In the genomic region with DNA sequence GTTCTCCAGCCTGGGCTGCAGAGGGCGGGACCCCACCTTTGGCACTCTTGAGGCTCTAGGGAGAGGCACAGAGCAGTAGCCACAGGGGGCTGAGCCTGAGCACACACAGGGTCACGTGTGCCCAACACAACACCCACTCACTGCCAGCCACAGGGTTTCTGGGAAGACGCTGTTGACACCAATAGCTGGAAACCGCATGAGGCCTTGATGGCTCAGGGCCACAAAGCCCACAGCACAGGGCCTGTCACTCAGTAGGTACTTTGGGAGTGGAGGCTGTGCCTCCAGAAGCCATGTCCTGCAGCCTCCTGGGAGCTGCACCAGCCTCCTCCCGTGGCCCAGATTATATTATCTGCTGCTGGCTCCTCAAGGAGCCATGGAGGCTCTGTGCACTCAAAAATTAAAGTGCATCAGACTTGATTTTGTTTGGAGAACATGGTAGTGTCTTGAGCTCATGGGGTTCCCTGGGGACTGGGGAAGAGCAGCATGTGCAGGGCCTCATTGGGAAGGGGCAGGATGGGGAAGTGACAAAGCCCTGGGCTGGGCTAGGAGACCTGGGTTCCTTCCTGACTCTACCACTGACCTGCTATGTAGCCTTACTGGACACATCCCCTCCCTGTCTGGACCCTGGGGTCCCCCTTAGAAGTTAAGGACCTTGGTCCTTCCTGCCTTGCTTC, we compare ENCODE assay signal across 2 cellular contexts.
TF ChIP-seq lines count a peak whose summit lies in the region.

No MANE protein-coding gene starts in this region.

TF ChIP-seq in HEK293, 187 proteins besides CTCF, POLR2A, EP300 and RAD21 (continued from another document and continues in another):
- TF ChIP-seq, protein P1, sequence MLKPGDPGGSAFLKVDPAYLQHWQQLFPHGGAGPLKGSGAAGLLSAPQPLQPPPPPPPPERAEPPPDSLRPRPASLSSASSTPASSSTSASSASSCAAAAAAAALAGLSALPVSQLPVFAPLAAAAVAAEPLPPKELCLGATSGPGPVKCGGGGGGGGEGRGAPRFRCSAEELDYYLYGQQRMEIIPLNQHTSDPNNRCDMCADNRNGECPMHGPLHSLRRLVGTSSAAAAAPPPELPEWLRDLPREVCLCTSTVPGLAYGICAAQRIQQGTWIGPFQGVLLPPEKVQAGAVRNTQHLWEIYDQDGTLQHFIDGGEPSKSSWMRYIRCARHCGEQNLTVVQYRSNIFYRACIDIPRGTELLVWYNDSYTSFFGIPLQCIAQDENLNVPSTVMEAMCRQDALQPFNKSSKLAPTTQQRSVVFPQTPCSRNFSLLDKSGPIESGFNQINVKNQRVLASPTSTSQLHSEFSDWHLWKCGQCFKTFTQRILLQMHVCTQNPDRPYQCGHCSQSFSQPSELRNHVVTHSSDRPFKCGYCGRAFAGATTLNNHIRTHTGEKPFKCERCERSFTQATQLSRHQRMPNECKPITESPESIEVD (tag by site-specific recombination; IDR thresholded peaks at IDR 0.05): no peak
- TF ChIP-seq ZNF114 (tag by site-specific recombination; IDR thresholded peaks at IDR 0.05): no peak
- TF ChIP-seq, protein P2, sequence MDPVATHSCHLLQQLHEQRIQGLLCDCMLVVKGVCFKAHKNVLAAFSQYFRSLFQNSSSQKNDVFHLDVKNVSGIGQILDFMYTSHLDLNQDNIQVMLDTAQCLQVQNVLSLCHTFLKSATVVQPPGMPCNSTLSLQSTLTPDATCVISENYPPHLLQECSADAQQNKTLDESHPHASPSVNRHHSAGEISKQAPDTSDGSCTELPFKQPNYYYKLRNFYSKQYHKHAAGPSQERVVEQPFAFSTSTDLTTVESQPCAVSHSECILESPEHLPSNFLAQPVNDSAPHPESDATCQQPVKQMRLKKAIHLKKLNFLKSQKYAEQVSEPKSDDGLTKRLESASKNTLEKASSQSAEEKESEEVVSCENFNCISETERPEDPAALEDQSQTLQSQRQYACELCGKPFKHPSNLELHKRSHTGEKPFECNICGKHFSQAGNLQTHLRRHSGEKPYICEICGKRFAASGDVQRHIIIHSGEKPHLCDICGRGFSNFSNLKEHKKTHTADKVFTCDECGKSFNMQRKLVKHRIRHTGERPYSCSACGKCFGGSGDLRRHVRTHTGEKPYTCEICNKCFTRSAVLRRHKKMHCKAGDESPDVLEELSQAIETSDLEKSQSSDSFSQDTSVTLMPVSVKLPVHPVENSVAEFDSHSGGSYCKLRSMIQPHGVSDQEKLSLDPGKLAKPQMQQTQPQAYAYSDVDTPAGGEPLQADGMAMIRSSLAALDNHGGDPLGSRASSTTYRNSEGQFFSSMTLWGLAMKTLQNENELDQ (tag by site-specific recombination; IDR thresholded peaks at IDR 0.05; ENCODE audit: low read depth): no peak
- TF ChIP-seq ZNF626 (tag by site-specific recombination; IDR thresholded peaks at IDR 0.05): no peak
- TF ChIP-seq, protein P3, sequence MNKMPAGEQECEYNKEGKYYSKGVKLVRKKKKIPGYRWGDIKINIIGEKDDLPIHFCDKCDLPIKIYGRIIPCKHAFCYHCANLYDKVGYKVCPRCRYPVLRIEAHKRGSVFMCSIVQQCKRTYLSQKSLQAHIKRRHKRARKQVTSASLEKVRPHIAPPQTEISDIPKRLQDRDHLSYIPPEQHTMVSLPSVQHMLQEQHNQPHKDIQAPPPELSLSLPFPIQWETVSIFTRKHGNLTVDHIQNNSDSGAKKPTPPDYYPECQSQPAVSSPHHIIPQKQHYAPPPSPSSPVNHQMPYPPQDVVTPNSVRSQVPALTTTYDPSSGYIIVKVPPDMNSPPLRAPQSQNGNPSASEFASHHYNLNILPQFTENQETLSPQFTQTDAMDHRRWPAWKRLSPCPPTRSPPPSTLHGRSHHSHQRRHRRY (tag by site-specific recombination; IDR thresholded peaks at IDR 0.05): no peak
- TF ChIP-seq, protein P4, sequence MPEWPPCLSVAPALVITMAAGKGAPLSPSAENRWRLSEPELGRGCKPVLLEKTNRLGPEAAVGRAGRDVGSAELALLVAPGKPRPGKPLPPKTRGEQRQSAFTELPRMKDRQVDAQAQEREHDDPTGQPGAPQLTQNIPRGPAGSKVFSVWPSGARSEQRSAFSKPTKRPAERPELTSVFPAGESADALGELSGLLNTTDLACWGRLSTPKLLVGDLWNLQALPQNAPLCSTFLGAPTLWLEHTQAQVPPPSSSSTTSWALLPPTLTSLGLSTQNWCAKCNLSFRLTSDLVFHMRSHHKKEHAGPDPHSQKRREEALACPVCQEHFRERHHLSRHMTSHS (tag by site-specific recombination; IDR thresholded peaks at IDR 0.05): no peak
- 0 out of 2 replicates have a peak, but pooled peaks have one; percentile 16 for TF ChIP-seq BCL11B (tag by site-specific recombination; IDR thresholded peaks at IDR 0.05; ENCODE audit: low read depth)
- TF ChIP-seq KLF7 (tag by site-specific recombination; IDR thresholded peaks at IDR 0.05; ENCODE audit: borderline replicate concordance): no peak
- no peak for TF ChIP-seq ZNF670 (tag by site-specific recombination; IDR thresholded peaks at IDR 0.05; ENCODE audit: low read depth)
- TF ChIP-seq ZNF133 (tag by site-specific recombination; IDR thresholded peaks at IDR 0.05): no peak
- no peak for TF ChIP-seq ZNF202 (tag by site-specific recombination; IDR thresholded peaks at IDR 0.05; ENCODE audit: borderline replicate concordance)
- peak; percentile 54; the same call in 1 of the 2 replicates for TF ChIP-seq ZNF394 (tag by site-specific recombination; IDR thresholded peaks at IDR 0.05; ENCODE audit: borderline replicate concordance)
- no peak for TF ChIP-seq ZNF175 (tag by site-specific recombination; IDR thresholded peaks at IDR 0.05)
- TF ChIP-seq ZNF660 (tag by site-specific recombination; IDR thresholded peaks at IDR 0.05): peak; percentile 79; the same call in 1 of the 2 replicates
- TF ChIP-seq, protein P5, sequence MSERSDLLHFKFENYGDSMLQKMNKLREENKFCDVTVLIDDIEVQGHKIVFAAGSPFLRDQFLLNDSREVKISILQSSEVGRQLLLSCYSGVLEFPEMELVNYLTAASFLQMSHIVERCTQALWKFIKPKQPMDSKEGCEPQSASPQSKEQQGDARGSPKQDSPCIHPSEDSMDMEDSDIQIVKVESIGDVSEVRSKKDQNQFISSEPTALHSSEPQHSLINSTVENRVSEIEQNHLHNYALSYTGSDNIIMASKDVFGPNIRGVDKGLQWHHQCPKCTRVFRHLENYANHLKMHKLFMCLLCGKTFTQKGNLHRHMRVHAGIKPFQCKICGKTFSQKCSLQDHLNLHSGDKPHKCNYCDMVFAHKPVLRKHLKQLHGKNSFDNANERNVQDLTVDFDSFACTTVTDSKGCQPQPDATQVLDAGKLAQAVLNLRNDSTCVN (tag by site-specific recombination; optimal IDR thresholded peaks at IDR 0.05): peak; percentile 18
- TF ChIP-seq ZNF211 (tag by site-specific recombination; IDR thresholded peaks at IDR 0.05; ENCODE audit: low read depth): no peak
- peak; percentile 37; the same call in 1 of the 2 replicates for TF ChIP-seq ZBTB20 (tag by site-specific recombination; IDR thresholded peaks at IDR 0.05)
- peak; percentile 92 for TF ChIP-seq ZNF600 (tag by site-specific recombination; IDR thresholded peaks at IDR 0.05)
- no peak for TF ChIP-seq ZNF530 (tag by site-specific recombination; IDR thresholded peaks at IDR 0.05; ENCODE audit: low read depth)
- TF ChIP-seq PRDM1 (tag by site-specific recombination; IDR thresholded peaks at IDR 0.05): no peak
- TF ChIP-seq ZNF777 (tag by site-specific recombination; IDR thresholded peaks at IDR 0.05; ENCODE audit: borderline replicate concordance): no peak

TF ChIP-seq in HepG2, 621 proteins besides CTCF, POLR2A, EP300 and RAD21 (continued from another document and continues in another):
- TF ChIP-seq, protein P6, sequence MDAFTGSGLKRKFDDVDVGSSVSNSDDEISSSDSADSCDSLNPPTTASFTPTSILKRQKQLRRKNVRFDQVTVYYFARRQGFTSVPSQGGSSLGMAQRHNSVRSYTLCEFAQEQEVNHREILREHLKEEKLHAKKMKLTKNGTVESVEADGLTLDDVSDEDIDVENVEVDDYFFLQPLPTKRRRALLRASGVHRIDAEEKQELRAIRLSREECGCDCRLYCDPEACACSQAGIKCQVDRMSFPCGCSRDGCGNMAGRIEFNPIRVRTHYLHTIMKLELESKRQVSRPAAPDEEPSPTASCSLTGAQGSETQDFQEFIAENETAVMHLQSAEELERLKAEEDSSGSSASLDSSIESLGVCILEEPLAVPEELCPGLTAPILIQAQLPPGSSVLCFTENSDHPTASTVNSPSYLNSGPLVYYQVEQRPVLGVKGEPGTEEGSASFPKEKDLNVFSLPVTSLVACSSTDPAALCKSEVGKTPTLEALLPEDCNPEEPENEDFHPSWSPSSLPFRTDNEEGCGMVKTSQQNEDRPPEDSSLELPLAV (CRISPR knock-in tag; conservative IDR thresholded peaks at IDR 0.05; ENCODE audit: low read depth): no peak
- no peak for TF ChIP-seq FIP1L1 (IDR thresholded peaks at IDR 0.05; ENCODE audit: borderline replicate concordance, insufficient read depth, low read depth, low read length)
- TF ChIP-seq ZFP37 (CRISPR knock-in tag; IDR thresholded peaks at IDR 0.05; ENCODE audit: borderline replicate concordance): no peak
- TF ChIP-seq ZNF124 (CRISPR knock-in tag; IDR thresholded peaks at IDR 0.05): no peak
- no peak for TF ChIP-seq ZNF839 (CRISPR knock-in tag; IDR thresholded peaks at IDR 0.05; ENCODE audit: borderline replicate concordance)
- no peak for TF ChIP-seq HOXA7 (CRISPR knock-in tag; IDR thresholded peaks at IDR 0.05)
- TF ChIP-seq ZNF350 (CRISPR knock-in tag; IDR thresholded peaks at IDR 0.05; ENCODE audit: borderline replicate concordance, low read depth): no peak
- no peak for TF ChIP-seq SMARCC2 (IDR thresholded peaks at IDR 0.05)
- TF ChIP-seq, protein P7, sequence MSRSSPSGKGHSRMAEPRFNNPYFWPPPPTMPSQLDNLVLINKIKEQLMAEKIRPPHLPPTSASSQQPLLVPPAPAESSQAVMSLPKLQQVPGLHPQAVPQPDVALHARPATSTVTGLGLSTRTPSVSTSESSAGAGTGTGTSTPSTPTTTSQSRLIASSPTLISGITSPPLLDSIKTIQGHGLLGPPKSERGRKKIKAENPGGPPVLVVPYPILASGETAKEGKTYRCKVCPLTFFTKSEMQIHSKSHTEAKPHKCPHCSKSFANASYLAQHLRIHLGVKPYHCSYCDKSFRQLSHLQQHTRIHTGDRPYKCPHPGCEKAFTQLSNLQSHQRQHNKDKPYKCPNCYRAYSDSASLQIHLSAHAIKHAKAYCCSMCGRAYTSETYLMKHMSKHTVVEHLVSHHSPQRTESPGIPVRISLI (CRISPR knock-in tag; IDR thresholded peaks at IDR 0.05; ENCODE audit: borderline replicate concordance): no peak
- no peak for TF ChIP-seq SRF (IDR thresholded peaks at IDR 0.05; ENCODE audit: low read depth, low read length)
- no peak for TF ChIP-seq KDM6A (CRISPR knock-in tag; IDR thresholded peaks at IDR 0.05; ENCODE audit: low read depth)
- no peak for TF ChIP-seq ZNF605 (CRISPR knock-in tag; IDR thresholded peaks at IDR 0.05)
- no peak for TF ChIP-seq ZIK1 (CRISPR knock-in tag; IDR thresholded peaks at IDR 0.05; ENCODE audit: borderline replicate concordance, low read depth)
- TF ChIP-seq, protein P8, sequence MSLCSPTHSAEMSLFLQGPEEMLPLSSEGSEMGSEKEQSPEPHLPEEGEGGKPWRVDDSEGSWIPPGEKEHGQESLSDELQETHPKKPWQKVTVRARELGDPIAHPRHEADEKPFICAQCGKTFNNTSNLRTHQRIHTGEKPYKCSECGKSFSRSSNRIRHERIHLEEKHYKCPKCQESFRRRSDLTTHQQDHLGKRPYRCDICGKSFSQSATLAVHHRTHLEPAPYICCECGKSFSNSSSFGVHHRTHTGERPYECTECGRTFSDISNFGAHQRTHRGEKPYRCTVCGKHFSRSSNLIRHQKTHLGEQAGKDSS (CRISPR knock-in tag; IDR thresholded peaks at IDR 0.05; ENCODE audit: borderline replicate concordance, low read depth): no peak
- TF ChIP-seq HIVEP1 (CRISPR knock-in tag; IDR thresholded peaks at IDR 0.05): no peak
- TF ChIP-seq, protein P9, sequence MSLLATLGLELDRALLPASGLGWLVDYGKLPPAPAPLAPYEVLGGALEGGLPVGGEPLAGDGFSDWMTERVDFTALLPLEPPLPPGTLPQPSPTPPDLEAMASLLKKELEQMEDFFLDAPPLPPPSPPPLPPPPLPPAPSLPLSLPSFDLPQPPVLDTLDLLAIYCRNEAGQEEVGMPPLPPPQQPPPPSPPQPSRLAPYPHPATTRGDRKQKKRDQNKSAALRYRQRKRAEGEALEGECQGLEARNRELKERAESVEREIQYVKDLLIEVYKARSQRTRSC (CRISPR knock-in tag; IDR thresholded peaks at IDR 0.05; ENCODE audit: low read depth): no peak
- TF ChIP-seq FOXC1 (CRISPR knock-in tag; IDR thresholded peaks at IDR 0.05; ENCODE audit: borderline replicate concordance): 0 out of 2 replicates have a peak, but pooled peaks have one; percentile 27
- TF ChIP-seq, protein P10, sequence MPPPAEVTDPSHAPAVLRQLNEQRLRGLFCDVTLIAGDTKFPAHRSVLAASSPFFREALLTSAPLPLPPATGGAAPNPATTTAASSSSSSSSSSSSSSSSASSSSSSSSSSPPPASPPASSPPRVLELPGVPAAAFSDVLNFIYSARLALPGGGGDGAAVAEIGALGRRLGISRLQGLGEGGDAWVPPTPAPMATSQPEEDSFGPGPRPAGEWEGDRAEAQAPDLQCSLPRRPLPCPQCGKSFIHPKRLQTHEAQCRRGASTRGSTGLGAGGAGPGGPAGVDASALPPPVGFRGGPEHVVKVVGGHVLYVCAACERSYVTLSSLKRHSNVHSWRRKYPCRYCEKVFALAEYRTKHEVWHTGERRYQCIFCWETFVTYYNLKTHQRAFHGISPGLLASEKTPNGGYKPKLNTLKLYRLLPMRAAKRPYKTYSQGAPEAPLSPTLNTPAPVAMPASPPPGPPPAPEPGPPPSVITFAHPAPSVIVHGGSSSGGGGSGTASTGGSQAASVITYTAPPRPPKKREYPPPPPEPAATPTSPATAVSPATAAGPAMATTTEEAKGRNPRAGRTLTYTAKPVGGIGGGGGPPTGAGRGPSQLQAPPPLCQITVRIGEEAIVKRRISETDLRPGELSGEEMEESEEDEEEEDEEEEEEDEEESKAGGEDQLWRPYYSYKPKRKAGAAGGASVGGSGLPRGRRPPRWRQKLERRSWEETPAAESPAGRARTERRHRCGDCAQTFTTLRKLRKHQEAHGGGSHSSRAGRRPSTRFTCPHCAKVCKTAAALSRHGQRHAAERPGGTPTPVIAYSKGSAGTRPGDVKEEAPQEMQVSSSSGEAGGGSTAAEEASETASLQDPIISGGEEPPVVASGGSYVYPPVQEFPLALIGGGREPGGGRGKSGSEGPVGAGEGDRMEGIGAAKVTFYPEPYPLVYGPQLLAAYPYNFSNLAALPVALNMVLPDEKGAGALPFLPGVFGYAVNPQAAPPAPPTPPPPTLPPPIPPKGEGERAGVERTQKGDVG (CRISPR knock-in tag; IDR thresholded peaks at IDR 0.05; ENCODE audit: borderline replicate concordance): no peak
- peak; percentile 49 for TF ChIP-seq RXRB (CRISPR knock-in tag; IDR thresholded peaks at IDR 0.05; ENCODE audit: borderline replicate concordance)
- no peak for TF ChIP-seq ZSCAN21 (CRISPR knock-in tag; IDR thresholded peaks at IDR 0.05; ENCODE audit: borderline replicate concordance)
- TF ChIP-seq, protein P11, sequence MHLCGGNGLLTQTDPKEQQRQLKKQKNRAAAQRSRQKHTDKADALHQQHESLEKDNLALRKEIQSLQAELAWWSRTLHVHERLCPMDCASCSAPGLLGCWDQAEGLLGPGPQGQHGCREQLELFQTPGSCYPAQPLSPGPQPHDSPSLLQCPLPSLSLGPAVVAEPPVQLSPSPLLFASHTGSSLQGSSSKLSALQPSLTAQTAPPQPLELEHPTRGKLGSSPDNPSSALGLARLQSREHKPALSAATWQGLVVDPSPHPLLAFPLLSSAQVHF (CRISPR knock-in tag; IDR thresholded peaks at IDR 0.05): no peak
- TF ChIP-seq NFATC3 (CRISPR knock-in tag; IDR thresholded peaks at IDR 0.05): no peak
